21 cellular contexts compared by ENCODE assay signal in the genomic region with DNA sequence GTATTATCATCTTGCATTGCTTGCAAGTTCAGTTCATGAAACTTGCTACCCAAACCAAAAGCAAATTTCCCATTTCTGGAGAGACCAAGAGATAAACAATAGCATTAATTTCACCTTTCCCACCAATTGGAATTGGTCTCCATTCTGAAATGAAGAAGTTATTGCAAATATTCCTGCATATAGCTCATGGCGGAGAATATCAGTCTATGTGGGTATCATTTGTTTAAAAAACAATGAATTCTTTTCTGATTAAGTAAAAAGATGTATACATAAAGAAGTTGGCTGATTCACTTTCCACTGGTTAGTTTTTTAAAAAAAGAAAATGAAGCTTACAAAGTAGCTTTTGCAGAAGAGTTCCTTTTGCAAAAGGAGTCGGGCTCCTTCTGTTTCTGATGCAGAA.
"Had no signal": no experiment of that assay in that cellular context is flagged by ENCODE, and none has a peak within 500 bp of the region (broad histone marks: within the 10 kb centered on the region; RNA-seq: fewer than 3 reads in every experiment).

No MANE protein-coding gene starts in this region.

- H3K4me3 Mint-ChIP-seq: memory B cell, mesothelial cell of epicardium, naive B cell had no signal

- H3K27ac ChIP-seq: coronary artery, esophagus muscularis mucosa, gastrocnemius medialis, heart right ventricle, left lung, lower lobe of right lung had no signal

- H3K36me3 ChIP-seq: esophagus muscularis mucosa, gastrocnemius medialis, heart right ventricle, left lung, lower lobe of right lung had no signal

- H3K9me3 Mint-ChIP-seq: memory B cell, naive B cell had no signal

- H3K27ac Mint-ChIP-seq: memory B cell had no signal

- DNase-seq: dermis blood vessel endothelial cell; dorsolateral prefrontal cortex; effector CD4-positive, alpha-beta T cell; effector memory CD4-positive, alpha-beta T cell; foreskin fibroblast; foreskin melanocyte; gastrocnemius medialis; glutamatergic neuron; head of caudate nucleus; heart right ventricle; hippocampal formation; left cardiac atrium; left lung; left ventricle myocardium superior; lower lobe of right lung; mucosa of descending colon; naive B cell had no signal

- H3K27me3 ChIP-seq: dorsolateral prefrontal cortex, esophagus muscularis mucosa, gastrocnemius medialis, heart right ventricle, left lung had no signal

- H3K27me3 Mint-ChIP-seq: memory B cell had no signal

- H3K9me3 ChIP-seq: esophagus muscularis mucosa, gastrocnemius medialis, heart right ventricle, left lung, lower lobe of right lung, mucosa of descending colon had no signal

- ATAC-seq: gastrocnemius medialis, heart right ventricle, left cardiac atrium, left lung, left ventricle myocardium superior, lower lobe of right lung, mucosa of descending colon had no signal

- H3K4me1 ChIP-seq: esophagus muscularis mucosa, gastrocnemius medialis, heart right ventricle, left lung, lower lobe of right lung had no signal

- H3K36me3 Mint-ChIP-seq: memory B cell, naive B cell had no signal

- H3K4me3 ChIP-seq: coronary artery, dorsolateral prefrontal cortex, esophagus muscularis mucosa, gastrocnemius medialis, heart right ventricle, left lung, lower lobe of right lung, mucosa of descending colon had no signal
